In the genomic region with DNA sequence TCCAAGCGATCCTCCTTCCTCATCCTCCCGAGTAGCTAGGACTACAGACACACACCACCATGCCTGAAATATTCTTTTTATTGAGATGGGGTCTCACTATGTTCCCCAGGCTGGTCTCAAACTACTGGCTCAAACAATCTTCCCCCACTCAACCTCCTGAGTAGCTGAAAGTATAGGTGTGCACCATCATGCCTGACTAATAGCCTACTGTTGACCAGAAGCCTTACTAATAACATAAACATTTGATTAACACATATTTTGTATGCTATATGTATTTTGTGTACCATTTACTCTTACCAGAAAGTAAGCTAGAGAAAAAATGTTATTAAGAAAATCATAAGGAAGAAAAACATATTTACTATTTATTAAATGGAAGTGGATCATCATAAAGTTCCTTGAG, we compare ENCODE assay signal across 19 cellular contexts. TPM values are rescaled to one million over a fixed set of nuclear protein-coding genes. Genes with fewer than 3 reads are reported as not detected.
DNase-seq lines count a peak whose midpoint lies in the region; ATAC-seq, FAIRE-seq and TF ChIP-seq lines count a peak whose summit lies in the region.
"Had no signal": no experiment of that assay in that cellular context is flagged by ENCODE, and none has a peak within 500 bp of the region (broad histone marks: within the 10 kb centered on the region; RNA-seq: fewer than 3 reads in every experiment).

No MANE protein-coding gene starts in this region.

- POLR2A ChIA-PET in PC-3 (lab: Charles Lee; ENCODE audit: unreplicated experiment), result interaction anchor here (0.7 kb wide), 1 partner anchor 162 kb away, joined by 4 read pairs; no protein-coding TSS in a partner anchor

- no peak overlapping the region for H3K27ac ChIP-seq in PC-3 (ENCODE audit: low read length)

- H3K4me2 ChIP-seq in PC-3 (ENCODE audit: low read length), result no peak overlapping the region

- H3K4me3 ChIP-seq in PC-3 (ENCODE audit: low read length) (no peak overlapping the region), epithelial cell of esophagus (ENCODE audit: low read length) (no peak overlapping the region)

- no peaks in the 10 kb centered on the region for H4K20me1 ChIP-seq in PC-3 (ENCODE audit: low read length)

- peak overlapping the region; percentile 51 for H3K27ac Mint-ChIP-seq in neural crest cell (ENCODE audit: unreplicated experiment)
- H3K27ac Mint-ChIP-seq: CD4-positive, alpha-beta memory T cell had no signal

- H3K9me2 ChIP-seq in PC-3 (replicated peaks; ENCODE audit: low read length), result no peaks in the 10 kb centered on the region

- H3K4me1 Mint-ChIP-seq in neural crest cell, result no peaks in the 10 kb centered on the region
- H3K4me1 Mint-ChIP-seq: CD4-positive, alpha-beta memory T cell had no signal

- H3K27me3 Mint-ChIP-seq in neural crest cell (ENCODE audit: low read depth), result peaks cover 2% of the 10 kb centered on the region

- no peaks in the 10 kb centered on the region for H3K9me3 ChIP-seq in PC-3 (ENCODE audit: low read length)
- H3K9me3 ChIP-seq: Caco-2 had no signal

- DNase-seq in HTR-8/SVneo (ENCODE audit: insufficient read length, low spot score) (no peak), PC-3 (peak; percentile 59), epithelial cell of esophagus (ENCODE audit: low read depth) (peak; percentile 47), neural crest cell (ENCODE audit: low read depth, low spot score) (no peak), occipital lobe (lab: John Stamatoyannopoulos, UW) (no peak), COLO829 (ENCODE audit: low spot score) (no peak)
- DNase-seq in activated T-cell treated with anti-CD3 and anti-CD28 coated beads, Interleukin-2, amount 50 U/mL, for 1 hour, result no peak
- DNase-seq: C1 segment of cervical spinal cord; Caco-2; CD4-positive, alpha-beta memory T cell; DMS153; DND-41; H7; HCEC 1CT had no signal

- TF ChIP-seq CTCF in PC-3 (conservative IDR thresholded peaks at IDR 0.05; ENCODE audit: low read depth, low read length) (no peak), epithelial cell of esophagus (IDR thresholded peaks at IDR 0.05; ENCODE audit: insufficient read depth, low read depth, low read length, missing control alignments) (no peak), neural crest cell (conservative IDR thresholded peaks at IDR 0.05) (no peak)

- no TSS peak for BruUV-seq in PC-3 (replicated peaks; lab: Mats Ljungman, UMichigan)

- FAIRE-seq in HTR-8/SVneo (lab: Jason Lieb, UNC), result peak; percentile 89
- FAIRE-seq: G401.6, GM12892, H1 had no signal

- H3F3A ChIP-seq in PC-3 (ENCODE audit: low read length, unreplicated experiment), result no peaks in the 10 kb centered on the region

- intact Hi-C loops in PC-3 (cut with micrococcal nuclease), result no loop called here

- no peaks in the 10 kb centered on the region for H3K36me3 ChIP-seq in PC-3 (ENCODE audit: low read depth, low read length)

- CTCF ChIA-PET in PC-3 (lab: Charles Lee), result interaction anchor here (0.7 kb wide), 1 partner anchor 12 kb away, joined by 3 read pairs; a partner anchor contains a TSS

- ATAC-seq in PC-3, result peak; percentile 64

- H3K36me3 Mint-ChIP-seq in neural crest cell (ENCODE audit: low read depth), result no peaks in the 10 kb centered on the region
- H3K36me3 Mint-ChIP-seq: CD4-positive, alpha-beta memory T cell had no signal

- no peaks in the 10 kb centered on the region for H3K79me2 ChIP-seq in PC-3 (ENCODE audit: low read length)

- H3K9ac ChIP-seq in PC-3 (ENCODE audit: low read length), result no peak overlapping the region

- no peaks in the 10 kb centered on the region for H3K27me3 ChIP-seq in PC-3 (ENCODE audit: low read length)

- H3K4me1 ChIP-seq in PC-3 (ENCODE audit: insufficient read depth, low read length), result peaks cover 11% of the 10 kb centered on the region

- no peaks in the 10 kb centered on the region for H3K9me3 Mint-ChIP-seq in neural crest cell

- no peak overlapping the region for H3K4me3 Mint-ChIP-seq in neural crest cell
- H3K4me3 Mint-ChIP-seq: CD4-positive, alpha-beta memory T cell had no signal

- no peak overlapping the region for H2AFZ ChIP-seq in PC-3 (ENCODE audit: low read length)

RNA-seq across cellular contexts. Expression of a gene that starts 11.9 kb away (rescaled TPM):
- total RNA-seq in PC-3 (2014; rRNA removed) (not detected in 2 replicates), neural crest cell (not detected in 2 replicates), occipital lobe (not detected)
- total RNA-seq: A172; A673; Caco-2; CD4-positive, alpha-beta memory T cell; H1; H7 had no signal

RNA-seq across cellular contexts. Expression of a gene that starts 13.5 kb away (rescaled TPM):
- total RNA-seq in PC-3 (2014; rRNA removed) (not detected in 2 replicates), neural crest cell (not detected in 2 replicates), occipital lobe (not detected)
- total RNA-seq: A172; A673; Caco-2; CD4-positive, alpha-beta memory T cell; H1; H7 had no signal

RNA-seq across cellular contexts. Expression of a gene that starts 38.5 kb away (rescaled TPM):
- total RNA-seq in PC-3 (2014; rRNA removed) (not detected in 2 replicates), neural crest cell (not detected in 2 replicates), occipital lobe (not detected)
- total RNA-seq: A172; A673; Caco-2; CD4-positive, alpha-beta memory T cell; H1; H7 had no signal

RNA-seq across cellular contexts. Expression of a gene that starts 52.4 kb away (rescaled TPM):
- total RNA-seq in PC-3 (2014; rRNA removed) (not detected in 2 replicates), neural crest cell (not detected in 2 replicates), occipital lobe (not detected)
- total RNA-seq: A172; A673; Caco-2; CD4-positive, alpha-beta memory T cell; H1; H7 had no signal

Comparison
In these comparisons a context has a peak if more than half of its experiments do, and no peak if none do; other contexts are left out.
1. DNase-seq: peak in PC-3 (single experiment) and epithelial cell of esophagus (single experiment); none in HTR-8/SVneo (single experiment), neural crest cell (single experiment), occipital lobe (single experiment), COLO829 (single experiment) and activated T-cell treated with anti-CD3 and anti-CD28 coated beads, Interleukin-2, amount 50 U/mL, for 1 hour (single experiment).